Comparison of ENCODE assay signal across 8 cellular contexts in genomic region chr3:46946856-46947544, GRCh38. TPM values are rescaled to one million over a fixed set of nuclear protein-coding genes. Genes with fewer than 3 reads are reported as not detected.
A peak's percentile ranks its signal among the peaks of the same experiment; 100 is the strongest.
DNase-seq lines count a peak whose midpoint lies in the region; ATAC-seq lines count a peak whose summit lies in the region.

No MANE protein-coding gene starts in this region.

- peaks cover 77 to 81% of the 10 kb centered on the region in 2 donors for H3K4me1 Mint-ChIP-seq in natural killer cell treated with Interleukin-12 subunit alpha and Interleukin-12 subunit beta and Interleukin-15 and Interleukin-18, amount 100 ng/mL, for 72 hours (ENCODE audit: low read depth in 2 of 2)

- peak overlapping the region; percentile 89 for H3K4me3 Mint-ChIP-seq in natural killer cell treated with Interleukin-12 subunit alpha and Interleukin-12 subunit beta and Interleukin-15 and Interleukin-18, amount 100 ng/mL, for 72 hours

- peak; percentile 78 for DNase-seq in ELR (ENCODE audit: low read depth)
- peak; percentile 22 to 51 (median 32) for DNase-seq in activated CD4-positive, CD25-positive, alpha-beta regulatory T cell (lab: John Stamatoyannopoulos, UW)
- peak; percentile 72 for DNase-seq in central memory CD4-positive, alpha-beta T cell
- DNase-seq in natural killer cell treated with Interleukin-12 subunit alpha and Interleukin-12 subunit beta and Interleukin-15 and Interleukin-18, amount 100 ng/mL, for 72 hours (ENCODE audit: low spot score) = peak; percentile 77
- DNase-seq in aorta = peak in 1 of 2 donors; percentile 69
- DNase-seq in HuH-7 (ENCODE audit: low spot score) = no peak
- DNase-seq in COR-L47 (lab: John Stamatoyannopoulos, UW) = no peak
- no peak for DNase-seq in NCI-H226

- no peak overlapping the region for H3K4me3 ChIP-seq in aorta (ENCODE audit: low read length in 2 of 2)

- H3K36me3 Mint-ChIP-seq in natural killer cell treated with Interleukin-12 subunit alpha and Interleukin-12 subunit beta and Interleukin-15 and Interleukin-18, amount 100 ng/mL, for 72 hours = peaks cover 7% of the 10 kb centered on the region

- intact Hi-C loops in aorta (cut with DNase I) = no loop called here

- H3K27ac Mint-ChIP-seq in natural killer cell treated with Interleukin-12 subunit alpha and Interleukin-12 subunit beta and Interleukin-15 and Interleukin-18, amount 100 ng/mL, for 72 hours = peak overlapping the region; percentile 84 to 93

- H3K9me3 Mint-ChIP-seq in natural killer cell treated with Interleukin-12 subunit alpha and Interleukin-12 subunit beta and Interleukin-15 and Interleukin-18, amount 100 ng/mL, for 72 hours = no peaks in the 10 kb centered on the region

- peaks cover 8 to 12% of the 10 kb centered on the region in 2 donors for H3K4me1 ChIP-seq in aorta (ENCODE audit: control insufficient read depth in 1 of 2, insufficient read depth in 2 of 2, low read length in 2 of 2)

- 13 to 16% methylated on average over 7 of the region's 7 CpGs for WGBS in aorta, 2 donors

- H3K27ac ChIP-seq in aorta (ENCODE audit: low read depth in 1 of 2, low read length in 2 of 2) = no peak overlapping the region

- peak; percentile 78 to 81 for ATAC-seq in natural killer cell treated with Interleukin-12 subunit alpha and Interleukin-12 subunit beta and Interleukin-15 and Interleukin-18, amount 100 ng/mL, for 72 hours
- peak; percentile 24 for ATAC-seq in aorta (ENCODE audit: low FRiP score)

- H3K9me3 ChIP-seq in aorta (ENCODE audit: control insufficient read depth, low read length) = no peaks in the 10 kb centered on the region

- no peaks in the 10 kb centered on the region for H3K27me3 Mint-ChIP-seq in natural killer cell treated with Interleukin-12 subunit alpha and Interleukin-12 subunit beta and Interleukin-15 and Interleukin-18, amount 100 ng/mL, for 72 hours

- H3K27me3 ChIP-seq in aorta (ENCODE audit: control insufficient read depth in 1 of 2, insufficient read depth in 2 of 2, low read length in 1 of 2) = no peaks in the 10 kb centered on the region

- H3K36me3 ChIP-seq in aorta (ENCODE audit: control insufficient read depth in 1 of 2, insufficient read depth in 2 of 2, low read length in 1 of 2) = no peaks in the 10 kb centered on the region

RNA-seq across cellular contexts. Expression of gene CCDC12, which starts 29.5 kb away (rescaled TPM):
- 10 to 100 TPM; 58.0 to 89.8 TPM for total RNA-seq in natural killer cell treated with Interleukin-12 subunit alpha and Interleukin-12 subunit beta and Interleukin-15 and Interleukin-18, amount 100 ng/mL, for 72 hours
- total RNA-seq in aorta = 10 to 100 TPM; 30.5 to 35.9 TPM
- polyA plus RNA-seq in aorta = 10 to 100 TPM; 43.5 to 46.5 TPM

RNA-seq across cellular contexts. Expression of gene NBEAL2, which starts 32.5 kb away (rescaled TPM):
- 100 to 1,000 TPM; 121 to 255 TPM for total RNA-seq in natural killer cell treated with Interleukin-12 subunit alpha and Interleukin-12 subunit beta and Interleukin-15 and Interleukin-18, amount 100 ng/mL, for 72 hours
- total RNA-seq in aorta = 10 to 100 TPM; 26.2 to 45.8 TPM
- polyA plus RNA-seq in aorta = 10 to 100 TPM in 1 of 2 donors, 1 to 10 TPM in 1; 6.3 to 55.8 TPM

Comparison
In these comparisons a context has a peak if more than half of its experiments do, and no peak if none do; other contexts are left out.
1. DNase-seq: peak in ELR (single experiment), activated CD4-positive, CD25-positive, alpha-beta regulatory T cell (4 of 4), central memory CD4-positive, alpha-beta T cell (single experiment) and natural killer cell treated with Interleukin-12 subunit alpha and Interleukin-12 subunit beta and Interleukin-15 and Interleukin-18, amount 100 ng/mL, for 72 hours (single experiment); none in HuH-7 (single experiment), COR-L47 (single experiment) and NCI-H226 (single experiment).